In genomic region chr5:143541943-143542797, GRCh38 we compare ENCODE assay signal across 1 cellular context.
TF ChIP-seq lines count a peak whose summit lies in the region.

No MANE protein-coding gene starts in this region.

TF ChIP-seq in SK-N-SH treated with all-trans-retinoic acid at 6 μM for 48 hours, 23 proteins besides CTCF, POLR2A, EP300 and RAD21 (continued from another document):
- TF ChIP-seq GLIS3 (CRISPR knock-in tag; IDR thresholded peaks at IDR 0.05) = no peak
- TF ChIP-seq ISL1 (CRISPR knock-in tag; IDR thresholded peaks at IDR 0.05) = no peak
- TF ChIP-seq ZFP30 (CRISPR knock-in tag; IDR thresholded peaks at IDR 0.05) = no peak
- no peak for TF ChIP-seq RARB (CRISPR knock-in tag; IDR thresholded peaks at IDR 0.05)
- TF ChIP-seq ARNTL (CRISPR knock-in tag; IDR thresholded peaks at IDR 0.05; ENCODE audit: borderline replicate concordance, low read depth) = no peak
TF ChIP-seq in SK-N-SH treated with all-trans-retinoic acid at 6 μM for 48 hours: peak in this region for 0.
